ENCODE assay signal across 8 cellular contexts in genomic region chr4:184514121-184514988, GRCh38. TPM values are rescaled to one million over a fixed set of nuclear protein-coding genes. Genes with fewer than 3 reads are reported as not detected.
A peak's percentile ranks its signal among the peaks of the same experiment; 100 is the strongest.
DNase-seq lines count a peak whose midpoint lies in the region; ATAC-seq, FAIRE-seq and TF ChIP-seq lines count a peak whose summit lies in the region.
"Had no signal": no experiment of that assay in that cellular context is flagged by ENCODE, and none has a peak within 500 bp of the region (broad histone marks: within the 10 kb centered on the region; RNA-seq: fewer than 3 reads in every experiment).

No MANE protein-coding gene starts in this region.

- H3K9me3 Mint-ChIP-seq in astrocyte (ENCODE audit: unreplicated experiment) = peaks cover 7% of the 10 kb centered on the region

- H3K36me3 Mint-ChIP-seq in astrocyte (ENCODE audit: low read depth, unreplicated experiment) = no peaks in the 10 kb centered on the region

- no peaks in the 10 kb centered on the region for H3K36me3 ChIP-seq in OCI-LY3 (replicated peaks; ENCODE audit: low read depth, low read length)
- no peaks in the 10 kb centered on the region for H3K36me3 ChIP-seq in astrocyte (ENCODE audit: insufficient read depth, low read length)
- H3K36me3 ChIP-seq: cardiac muscle cell had no signal

- H3K9ac ChIP-seq in OCI-LY3 (ENCODE audit: low read length) (peak overlapping the region; percentile 50), astrocyte (ENCODE audit: low read length) (peak overlapping the region; percentile 34)

- no peaks in the 10 kb centered on the region for H4K20me1 ChIP-seq in OCI-LY3 (ENCODE audit: insufficient read depth, low read length)
- H4K20me1 ChIP-seq in astrocyte (ENCODE audit: insufficient read depth, low read length) = no peaks in the 10 kb centered on the region

- peaks cover 21% of the 10 kb centered on the region for H3K4me1 Mint-ChIP-seq in astrocyte (ENCODE audit: low read depth, unreplicated experiment)

- H3K79me2 ChIP-seq in OCI-LY3 (ENCODE audit: low read length) (no peaks in the 10 kb centered on the region), astrocyte (ENCODE audit: insufficient read depth, low read length) (no peaks in the 10 kb centered on the region)

- H3K4me1 ChIP-seq in OCI-LY3 (ENCODE audit: low read length) (peaks cover 27% of the 10 kb centered on the region), astrocyte (ENCODE audit: insufficient read depth, low read length) (peaks cover 14% of the 10 kb centered on the region)

- H3K9me3 ChIP-seq in OCI-LY3 (ENCODE audit: insufficient read depth, low read length) (no peaks in the 10 kb centered on the region), astrocyte (ENCODE audit: insufficient read depth, low read depth, low read length) (no peaks in the 10 kb centered on the region)

- H3K4me2 ChIP-seq in OCI-LY3 (ENCODE audit: low read length) (peak overlapping the region; percentile 70), astrocyte (ENCODE audit: low read length) (peak overlapping the region; percentile 81)

- H3K27me3 Mint-ChIP-seq in astrocyte (ENCODE audit: low read depth, unreplicated experiment) = no peaks in the 10 kb centered on the region

- H3K4me3 ChIP-seq in OCI-LY3 (ENCODE audit: low read length) = peak overlapping the region; percentile 62
- peak overlapping the region; percentile 41 for H3K4me3 ChIP-seq in astrocyte (ENCODE audit: insufficient read depth, low read depth, low read length)
- H3K4me3 ChIP-seq: cardiac muscle cell had no signal

- no peak overlapping the region for H2AFZ ChIP-seq in OCI-LY3 (ENCODE audit: low read depth, low read length)
- peak overlapping the region; percentile 70 for H2AFZ ChIP-seq in astrocyte (ENCODE audit: low read depth, low read length)

- H3K27ac ChIP-seq in OCI-LY3 (ENCODE audit: low read length) (peak overlapping the region; percentile 82), astrocyte (ENCODE audit: low read depth, low read length) (peak overlapping the region; percentile 32)
- H3K27ac ChIP-seq: cardiac muscle cell had no signal

- peak; percentile 82 for FAIRE-seq in astrocyte (lab: Jason Lieb, UNC)

- H3K27ac Mint-ChIP-seq in astrocyte (ENCODE audit: unreplicated experiment) = peak overlapping the region; percentile 38

- ATAC-seq in GM18517 (IDR thresholded peaks at IDR 0.05; ENCODE audit: unreplicated experiment) = peak; percentile 94
- ATAC-seq in HG02678 (IDR thresholded peaks at IDR 0.05; ENCODE audit: unreplicated experiment) = peak; percentile 97

- TF ChIP-seq CTCF in OCI-LY3 (IDR thresholded peaks at IDR 0.05; ENCODE audit: low read depth, low read length) (no peak), astrocyte (IDR thresholded peaks at IDR 0.05; ENCODE audit: insufficient read depth, low read depth, low read length) (no peak)

- peak; percentile 86 for DNase-seq in astrocyte (ENCODE audit: low read depth)
- DNase-seq in kidney tubule cell (ENCODE audit: low spot score) = peak; percentile 45
- DNase-seq in stimulated activated CD4-positive, alpha-beta T cell treated with anti-CD3 and anti-CD28 coated beads, Interleukin-2, amount 100 ng/mL, for 48 hours = peak; percentile 65
- no peak for DNase-seq in HT-29 (ENCODE audit: low spot score)

- no peak overlapping the region for H3K4me3 Mint-ChIP-seq in astrocyte (ENCODE audit: unreplicated experiment)

- H3K27me3 ChIP-seq in OCI-LY3 (ENCODE audit: low read depth, low read length) (no peaks in the 10 kb centered on the region), astrocyte (ENCODE audit: insufficient read depth, low read length) (no peaks in the 10 kb centered on the region)
- H3K27me3 ChIP-seq: cardiac muscle cell had no signal

RNA-seq across cellular contexts. Expression of gene IRF2, which starts 40.0 kb away (rescaled TPM):
- 12.6 and 18.0 TPM in 2 replicates for total RNA-seq in astrocyte
- 6.6 and 9.2 TPM in 2 replicates for total RNA-seq in HT-29 (2014; rRNA removed; shearing (Covaris generic))
